In genomic region chr11:95364324-95365295, GRCh38 we compare ENCODE assay signal across 14 cellular contexts.
DNase-seq lines count a peak whose midpoint lies in the region; ATAC-seq and TF ChIP-seq lines count a peak whose summit lies in the region.
"Had no signal": no experiment of that assay in that cellular context is flagged by ENCODE, and none has a peak within 500 bp of the region (broad histone marks: within the 10 kb centered on the region; RNA-seq: fewer than 3 reads in every experiment).

No MANE protein-coding gene starts in this region.

- POLR2A ChIA-PET in SK-N-SH (lab: Yijun Ruan, JAX) = no interaction called here

- H3K4me3 ChIP-seq in SK-N-SH (ENCODE audit: low read depth in 2 of 2, low read length in 1 of 2) = no peak overlapping the region
- H3K4me3 ChIP-seq in smooth muscle cell = no peak overlapping the region
- H3K4me3 ChIP-seq: GM23338, Peyer's patch, prostate gland had no signal

- TF ChIP-seq CTCF in SK-N-SH (IDR thresholded peaks at IDR 0.05) (no peak), foreskin keratinocyte (conservative IDR thresholded peaks at IDR 0.05) (no peak), smooth muscle cell (IDR thresholded peaks at IDR 0.05; ENCODE audit: borderline replicate concordance, insufficient read depth, poor library complexity, severe bottlenecking) (no peak)

- H4K20me1 ChIP-seq in SK-N-SH (ENCODE audit: insufficient read depth) (no peaks in the 10 kb centered on the region), smooth muscle cell (ENCODE audit: low read depth) (no peaks in the 10 kb centered on the region)

- 27% methylated on average over 4 of the region's 4 CpGs for WGBS in SK-N-SH (ENCODE audit: low lambda C conversion rate)
- WGBS in smooth muscle cell (ENCODE audit: low lambda C conversion rate) = 63% methylated on average over 4 of the region's 4 CpGs

- H3K79me2 ChIP-seq in SK-N-SH (ENCODE audit: insufficient read depth) = no peaks in the 10 kb centered on the region
- no peaks in the 10 kb centered on the region for H3K79me2 ChIP-seq in smooth muscle cell (ENCODE audit: low read depth)

- peak; percentile 74 for ATAC-seq in foreskin keratinocyte
- no peak for ATAC-seq in GM21526 (IDR thresholded peaks at IDR 0.05; ENCODE audit: low FRiP score, unreplicated experiment)

- H2AFZ ChIP-seq in SK-N-SH (ENCODE audit: low read depth) = no peak overlapping the region
- no peak overlapping the region for H2AFZ ChIP-seq in smooth muscle cell (ENCODE audit: low read depth)
- H2AFZ ChIP-seq: GM23338 had no signal

- DNase-seq in HuH-7 (ENCODE audit: low spot score) (peak; percentile 27), SK-N-SH (peak; percentile 20), foreskin keratinocyte (peak in 1 of 2 donors; percentile 42), smooth muscle cell (lab: John Stamatoyannopoulos, UW; ENCODE audit: unreplicated experiment) (no peak), T1000 (lab: John Stamatoyannopoulos, UW) (no peak), 8988T (no peak)
- DNase-seq: activated B cell treated with CpG ODN at 0.5 μM for 24 hours; activated effector memory CD4-positive, alpha-beta T cell treated with Interleukin-2 at 50 U/mL for 16 hours; effector CD4-positive, alpha-beta T cell; kidney; Peyer's patch had no signal

- H3K27me3 ChIP-seq in SK-N-SH (ENCODE audit: insufficient read depth) (no peaks in the 10 kb centered on the region), foreskin keratinocyte (no peaks in the 10 kb centered on the region), smooth muscle cell (ENCODE audit: low read depth) (no peaks in the 10 kb centered on the region)
- H3K27me3 ChIP-seq: Peyer's patch had no signal

- H3K36me3 ChIP-seq in SK-N-SH (replicated peaks in 1 of 2; ENCODE audit: control insufficient read depth in 1 of 2, insufficient read depth in 2 of 2, low read length in 1 of 2) = no peaks in the 10 kb centered on the region
- H3K36me3 ChIP-seq in smooth muscle cell (ENCODE audit: low read depth) = no peaks in the 10 kb centered on the region
- H3K36me3 ChIP-seq: Peyer's patch, prostate gland had no signal

- TF ChIP-seq RAD21 in SK-N-SH (IDR thresholded peaks at IDR 0.05; ENCODE audit: low read length) = no peak

- H3K4me1 ChIP-seq in SK-N-SH (ENCODE audit: control insufficient read depth in 1 of 2, insufficient read depth in 2 of 2, low read depth in 1 of 2, low read length in 1 of 2) = peaks cover 0 to 10% of the 10 kb centered on the region in 2 experiments; a peak in 1 of 4 replicates
- H3K4me1 ChIP-seq in foreskin keratinocyte = peaks cover 24% of the 10 kb centered on the region
- H3K4me1 ChIP-seq in smooth muscle cell (ENCODE audit: low read depth) = peaks cover 42% of the 10 kb centered on the region
- H3K4me1 ChIP-seq: Peyer's patch, prostate gland had no signal

- H3K9ac ChIP-seq in SK-N-SH (no peak overlapping the region), smooth muscle cell (ENCODE audit: low read depth) (no peak overlapping the region)

- H3K9me3 ChIP-seq in SK-N-SH (no peaks in the 10 kb centered on the region), smooth muscle cell (replicated peaks; ENCODE audit: low read depth) (no peaks in the 10 kb centered on the region)
- H3K9me3 ChIP-seq: Peyer's patch, prostate gland had no signal

- H3F3A ChIP-seq in SK-N-SH (replicated peaks; ENCODE audit: insufficient read depth) (no peaks in the 10 kb centered on the region), smooth muscle cell (ENCODE audit: low read depth) (peaks cover 14% of the 10 kb centered on the region)

- H3K9me2 ChIP-seq in SK-N-SH = no peaks in the 10 kb centered on the region

- H3K27ac ChIP-seq in SK-N-SH (ENCODE audit: low read depth in 2 of 2, low read length in 1 of 2) = no peak overlapping the region
- no peak overlapping the region for H3K27ac ChIP-seq in foreskin keratinocyte
- no peak overlapping the region for H3K27ac ChIP-seq in smooth muscle cell (ENCODE audit: low read depth)
- H3K27ac ChIP-seq: Peyer's patch, prostate gland had no signal

- H3K4me2 ChIP-seq in SK-N-SH (no peak overlapping the region), smooth muscle cell (peak overlapping the region; percentile 64)

- CTCF ChIA-PET in SK-N-SH (lab: Yijun Ruan, JAX) = interaction anchor here (1.0 kb wide), 1 partner anchor 121 kb away, joined by 3 read pairs; no protein-coding TSS in a partner anchor

- TF ChIP-seq EP300 in SK-N-SH (IDR thresholded peaks at IDR 0.05; ENCODE audit: borderline replicate concordance in 1 of 2, low read depth in 1 of 2, low read length in 1 of 2) = peak in 1 of 2 experiments; percentile 72; a peak in 2 of 4 replicates

TF ChIP-seq in SK-N-SH, 30 proteins besides CTCF, POLR2A, EP300 and RAD21:
- TF ChIP-seq SIN3A (IDR thresholded peaks at IDR 0.05; ENCODE audit: borderline replicate concordance, low read depth, low read length) = no peak
- TF ChIP-seq GATA2 (CRISPR knock-in tag; IDR thresholded peaks at IDR 0.05) = peak; percentile 51; the same call in 1 of the 2 replicates
- TF ChIP-seq RCOR1 (IDR thresholded peaks at IDR 0.05; ENCODE audit: low read length) = 0 out of 2 replicates have a peak, but pooled peaks have one; percentile 18
TF ChIP-seq in SK-N-SH: peak in this region for 2.

Comparison
In these comparisons a context has a peak if more than half of its experiments do, and no peak if none do; other contexts are left out.
1. DNase-seq: peak in HuH-7 (single experiment) and SK-N-SH (single experiment); none in smooth muscle cell (single experiment), T1000 (single experiment) and 8988T (single experiment).